ENCODE assay signal across 10 cellular contexts in genomic region chr12:63940295-63940997, GRCh38.
DNase-seq lines count a peak whose midpoint lies in the region; ATAC-seq and TF ChIP-seq lines count a peak whose summit lies in the region.
"Had no signal": no experiment of that assay in that cellular context is flagged by ENCODE, and none has a peak within 500 bp of the region (broad histone marks: within the 10 kb centered on the region; RNA-seq: fewer than 3 reads in every experiment).

No MANE protein-coding gene starts in this region.

- no peaks in the 10 kb centered on the region for H3K79me2 ChIP-seq in parathyroid adenoma

- no peak overlapping the region for H3K4me3 Mint-ChIP-seq in endothelial cell (ENCODE audit: unreplicated experiment)

- no peak overlapping the region for H3K9ac ChIP-seq in HUES48 (ENCODE audit: low read depth, low read length)
- H3K9ac ChIP-seq in parathyroid adenoma, result no peak overlapping the region

- no peak overlapping the region for H3K4me3 ChIP-seq in HUES48 (ENCODE audit: low read depth, low read length)
- H3K4me3 ChIP-seq in parathyroid adenoma (ENCODE audit: low read depth, low read length), result no peak overlapping the region

- peak; percentile 95 for DNase-seq in NCI-H69 (lab: John Stamatoyannopoulos, UW)
- DNase-seq in endothelial cell (ENCODE audit: low spot score), result peak; percentile 40
- no peak for DNase-seq in stimulated activated CD4-positive, alpha-beta T cell treated with anti-CD3 and anti-CD28 coated beads, Interleukin-2, amount 100 ng/mL, for 48 hours
- DNase-seq: activated CD8-positive, alpha-beta memory T cell treated with anti-CD3 and anti-CD28 coated beads, Interleukin-2, amount 50 U/mL, for 4 hours; DND-41; stimulated activated CD4-positive, alpha-beta T cell treated with anti-CD3 and anti-CD28 coated beads, Interleukin-4, amount 100 ng/mL, for 4 hours had no signal

- H3K36me3 Mint-ChIP-seq in endothelial cell (ENCODE audit: low read depth, unreplicated experiment), result no peaks in the 10 kb centered on the region

- no peaks in the 10 kb centered on the region for H3K36me3 ChIP-seq in HUES48 (ENCODE audit: control insufficient read depth, insufficient read depth, low read length)
- no peaks in the 10 kb centered on the region for H3K36me3 ChIP-seq in parathyroid adenoma (ENCODE audit: control insufficient read depth, insufficient read depth, low read length)

- peaks cover 9% of the 10 kb centered on the region for H3K27me3 Mint-ChIP-seq in endothelial cell (ENCODE audit: unreplicated experiment)

- H3K4me1 ChIP-seq in HUES48 (ENCODE audit: control insufficient read depth, insufficient read depth, low read length) (peaks cover 7% of the 10 kb centered on the region; the same call in 1 of the 2 replicates), parathyroid adenoma (peaks cover 19% of the 10 kb centered on the region)

- peak overlapping the region; percentile 98 for H3K27ac Mint-ChIP-seq in endothelial cell (ENCODE audit: unreplicated experiment)

- H2AFZ ChIP-seq in parathyroid adenoma, result peak overlapping the region; percentile 14

- TF ChIP-seq CTCF in endothelial cell (IDR thresholded peaks at IDR 0.05; ENCODE audit: unreplicated experiment) (no peak), parathyroid adenoma (IDR thresholded peaks at IDR 0.05) (no peak)

- no peaks in the 10 kb centered on the region for H3K9me3 ChIP-seq in HUES48 (ENCODE audit: control insufficient read depth, insufficient read depth, low read length)
- no peaks in the 10 kb centered on the region for H3K9me3 ChIP-seq in parathyroid adenoma (ENCODE audit: control insufficient read depth, low read length)

- H3K4me1 Mint-ChIP-seq in endothelial cell (ENCODE audit: unreplicated experiment), result peaks cover 86% of the 10 kb centered on the region

- no peak overlapping the region for H3K4me2 ChIP-seq in parathyroid adenoma (ENCODE audit: low read length)

- H3K9me3 Mint-ChIP-seq in endothelial cell (ENCODE audit: unreplicated experiment), result no peaks in the 10 kb centered on the region

- ATAC-seq in GM19351 (IDR thresholded peaks at IDR 0.05; ENCODE audit: unreplicated experiment) (no peak), GM18870 (IDR thresholded peaks at IDR 0.05; ENCODE audit: unreplicated experiment) (no peak)

- H3K27me3 ChIP-seq in HUES48 (ENCODE audit: control insufficient read depth, insufficient read depth, low read length) (no peaks in the 10 kb centered on the region), parathyroid adenoma (ENCODE audit: control insufficient read depth, insufficient read depth, low read length) (no peaks in the 10 kb centered on the region)

- H3K27ac ChIP-seq in HUES48 (ENCODE audit: low read depth, low read length) (peak overlapping the region; percentile 9), parathyroid adenoma (no peak overlapping the region)

Comparison
In these comparisons a context has a peak if more than half of its experiments do, and no peak if none do; other contexts are left out.
1. DNase-seq: peak in NCI-H69 (single experiment) and endothelial cell (single experiment); none in stimulated activated CD4-positive, alpha-beta T cell treated with anti-CD3 and anti-CD28 coated beads, Interleukin-2, amount 100 ng/mL, for 48 hours (0 of 2).